In the genomic region with DNA sequence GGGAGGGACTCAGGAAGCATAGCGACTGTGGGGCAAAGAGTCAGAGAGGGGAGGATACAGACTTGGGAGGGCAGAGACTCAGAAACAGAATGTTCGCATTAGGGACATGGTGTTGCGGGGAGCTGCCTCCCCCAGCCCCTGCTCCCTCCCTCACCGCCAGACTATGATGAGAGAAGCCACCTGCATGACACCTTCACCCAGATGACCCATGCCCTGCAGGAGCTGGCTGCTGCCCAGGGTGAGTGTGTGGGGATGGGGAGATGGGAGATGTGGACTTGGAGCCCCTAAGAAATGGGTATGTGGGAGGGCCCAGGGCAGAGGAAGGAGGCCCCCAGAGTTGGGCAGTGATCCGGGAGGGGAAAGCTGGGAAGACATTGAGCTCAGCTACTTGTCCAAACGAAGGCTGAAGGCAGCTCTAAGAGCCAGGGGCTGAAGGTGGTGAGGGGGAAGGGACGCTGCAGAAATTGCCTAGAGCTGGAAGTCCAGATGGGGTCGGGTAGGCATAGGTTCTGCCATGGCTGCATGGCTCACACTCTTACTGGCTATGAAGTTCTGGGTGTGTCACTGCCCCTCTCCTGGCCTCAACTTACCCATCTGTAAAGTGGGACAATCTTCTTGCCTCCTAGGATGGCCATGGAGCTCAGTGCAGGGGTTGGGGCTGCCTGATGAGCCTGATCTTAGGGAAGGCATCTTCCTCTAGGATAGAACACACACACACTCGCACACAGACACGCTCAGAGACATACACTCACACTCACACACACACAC, we compare ENCODE assay signal across 16 cellular contexts. TPM values are rescaled to one million over a fixed set of nuclear protein-coding genes. Genes with fewer than 3 reads are reported as not detected.
"Had no signal": no experiment of that assay in that cellular context is flagged by ENCODE, and none has a peak within 500 bp of the region (broad histone marks: within the 10 kb centered on the region; RNA-seq: fewer than 3 reads in every experiment).

No MANE protein-coding gene starts in this region.

- ATAC-seq: heart left ventricle; natural killer cell treated with Interleukin-12 subunit alpha and Interleukin-12 subunit beta and Interleukin-15 and Interleukin-18, amount 100 ng/mL, for 72 hours had no signal

- H3K9me3 ChIP-seq: breast epithelium, heart left ventricle had no signal

- H3K36me3 Mint-ChIP-seq: activated naive CD8-positive, alpha-beta T cell treated with anti-CD3 and anti-CD28 coated beads for 36 hours; natural killer cell treated with Interleukin-12 subunit alpha and Interleukin-12 subunit beta and Interleukin-15 and Interleukin-18, amount 100 ng/mL, for 72 hours had no signal

- H3K27me3 Mint-ChIP-seq: activated naive CD8-positive, alpha-beta T cell treated with anti-CD3 and anti-CD28 coated beads for 36 hours; stimulated activated naive CD8-positive, alpha-beta T cell treated with anti-CD3 and anti-CD28 coated beads, Interleukin-15, Interleukin-2, amounts not matched to agents 100 ng/mL and 50 ng/mL, for 24 hours had no signal

- H3K36me3 ChIP-seq: breast epithelium had no signal

- H3K9ac ChIP-seq: parathyroid adenoma had no signal

- H3K4me3 ChIP-seq: breast epithelium, heart left ventricle, SK-N-MC had no signal

- H2AFZ ChIP-seq: parathyroid adenoma had no signal

- H3K9me3 Mint-ChIP-seq: activated naive CD8-positive, alpha-beta T cell treated with anti-CD3 and anti-CD28 coated beads for 36 hours; natural killer cell treated with Interleukin-12 subunit alpha and Interleukin-12 subunit beta and Interleukin-15 and Interleukin-18, amount 100 ng/mL, for 72 hours; stimulated activated naive CD8-positive, alpha-beta T cell treated with anti-CD3 and anti-CD28 coated beads, Interleukin-15, Interleukin-2, amounts not matched to agents 100 ng/mL and 50 ng/mL, for 24 hours had no signal

- DNase-seq: activated CD4-positive, CD25-positive, alpha-beta regulatory T cell; activated gamma-delta T cell treated with Interleukin-2 at 50 U/mL for 16 hours; activated naive CD8-positive, alpha-beta T cell treated with anti-CD3 and anti-CD28 coated beads for 36 hours; foreskin melanocyte; heart left ventricle; stimulated activated CD4-positive, alpha-beta T cell treated with anti-CD3 and anti-CD28 coated beads, Interleukin-4, amount 100 ng/mL, for 1 hour; stimulated activated CD8-positive, alpha-beta memory T cell treated with anti-CD3 and anti-CD28 coated beads, Interleukin-4, amount 100 ng/mL, for 48 hours had no signal

- H3K27ac Mint-ChIP-seq: activated naive CD8-positive, alpha-beta T cell treated with anti-CD3 and anti-CD28 coated beads for 36 hours; natural killer cell treated with Interleukin-12 subunit alpha and Interleukin-12 subunit beta and Interleukin-15 and Interleukin-18, amount 100 ng/mL, for 72 hours; stimulated activated naive CD8-positive, alpha-beta T cell treated with anti-CD3 and anti-CD28 coated beads, Interleukin-15, Interleukin-2, amounts not matched to agents 100 ng/mL and 50 ng/mL, for 24 hours; T-helper 1 cell treated with Interleukin-12 subunit alpha and Interleukin-12 subunit beta and Interleukin-4 antibody, amounts not matched to agents 30 μg/mL and 1 μg/mL, for 36 hours had no signal

- FAIRE-seq: islet of Langerhans had no signal

- H3K27me3 ChIP-seq: breast epithelium, heart left ventricle had no signal

- H3K4me3 Mint-ChIP-seq: activated naive CD8-positive, alpha-beta T cell treated with anti-CD3 and anti-CD28 coated beads for 36 hours; natural killer cell treated with Interleukin-12 subunit alpha and Interleukin-12 subunit beta and Interleukin-15 and Interleukin-18, amount 100 ng/mL, for 72 hours; stimulated activated naive CD8-positive, alpha-beta T cell treated with anti-CD3 and anti-CD28 coated beads, Interleukin-15, Interleukin-2, amounts not matched to agents 100 ng/mL and 50 ng/mL, for 24 hours; T-helper 1 cell treated with Interleukin-12 subunit alpha and Interleukin-12 subunit beta and Interleukin-4 antibody, amounts not matched to agents 30 μg/mL and 1 μg/mL, for 36 hours had no signal

- H3K27ac ChIP-seq: parathyroid adenoma, SK-N-MC had no signal

RNA-seq across cellular contexts. Expression of a gene that starts 29.3 kb away (rescaled TPM):
- total RNA-seq: activated naive CD8-positive, alpha-beta T cell treated with anti-CD3 and anti-CD28 coated beads for 36 hours; natural killer cell treated with Interleukin-12 subunit alpha and Interleukin-12 subunit beta and Interleukin-15 and Interleukin-18, amount 100 ng/mL, for 72 hours; renal cortical epithelial cell had no signal

RNA-seq across cellular contexts. Expression of a gene that starts 47.9 kb away (rescaled TPM):
- total RNA-seq: lung microvascular endothelial cell; natural killer cell treated with Interleukin-12 subunit alpha and Interleukin-12 subunit beta and Interleukin-15 and Interleukin-18, amount 100 ng/mL, for 72 hours; renal cortical epithelial cell had no signal

RNA-seq across cellular contexts. Expression of a gene that starts 57.2 kb away (rescaled TPM):
- total RNA-seq: activated naive CD8-positive, alpha-beta T cell treated with anti-CD3 and anti-CD28 coated beads for 36 hours; lung microvascular endothelial cell had no signal
